ENCODE assay signal across 8 cellular contexts in the genomic region with DNA sequence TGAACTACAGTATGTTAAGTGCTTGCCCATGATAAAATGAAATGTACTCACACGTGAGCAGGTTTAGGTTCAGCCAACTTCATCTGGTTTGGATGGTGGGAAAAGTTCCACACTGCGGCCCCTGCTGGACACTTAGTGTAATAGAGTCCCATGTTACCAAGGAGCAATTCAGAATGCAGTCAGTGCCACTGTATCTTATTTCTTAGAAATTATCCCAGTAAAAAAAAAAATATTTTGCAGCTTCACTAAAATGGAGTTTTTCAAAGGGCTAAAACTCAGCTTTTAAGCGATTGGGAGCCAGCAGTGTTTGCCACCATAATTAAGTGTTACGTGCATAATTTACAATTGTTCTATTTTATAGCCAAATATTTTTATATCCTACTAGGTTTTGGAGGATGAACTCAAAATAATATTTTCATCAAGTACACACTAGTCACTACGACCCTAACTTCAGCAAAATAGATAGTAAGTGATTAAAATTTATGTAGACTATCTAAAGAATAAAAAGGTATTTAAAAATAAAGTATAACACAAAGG.
A peak's percentile ranks its signal among the peaks of the same experiment; 100 is the strongest.
DNase-seq lines count a peak whose midpoint lies in the region; ATAC-seq and TF ChIP-seq lines count a peak whose summit lies in the region.

No MANE protein-coding gene starts in this region.

- H3K36me3 ChIP-seq in Peyer's patch (no peaks in the 10 kb centered on the region), adrenal gland (replicated peaks in 1 of 2) (no peaks in the 10 kb centered on the region), right atrium auricular region (no peaks in the 10 kb centered on the region)

- WGBS in adrenal gland, 4 donors, result 24 to 30% (median 27%) methylated on average over 5 of the region's 5 CpGs

- H3K27me3 ChIP-seq in Peyer's patch (no peaks in the 10 kb centered on the region), adrenal gland (no peaks in the 10 kb centered on the region), right atrium auricular region (no peaks in the 10 kb centered on the region)

- no peaks in the 10 kb centered on the region for H3K9me3 ChIP-seq in Peyer's patch
- H3K9me3 ChIP-seq in adrenal gland (replicated peaks in 1 of 3), result no peaks in the 10 kb centered on the region
- no peaks in the 10 kb centered on the region for H3K9me3 ChIP-seq in right atrium auricular region

- TF ChIP-seq CTCF in GM20000 (IDR thresholded peaks at IDR 0.05; ENCODE audit: extremely low read depth, missing control alignments) (peak; percentile 81), Peyer's patch (IDR thresholded peaks at IDR 0.05) (peak; percentile 32 to 74 (median 63)), adrenal gland (IDR thresholded peaks at IDR 0.05) (peak; percentile 72 to 89 (median 79)), right atrium auricular region (IDR thresholded peaks at IDR 0.05) (peak; percentile 77 to 92)

- H3K4me3 ChIP-seq in Peyer's patch (no peak overlapping the region), adrenal gland (no peak overlapping the region), right atrium auricular region (no peak overlapping the region)

- in situ Hi-C loops in G401 (cut with HindIII; ENCODE audit: low sequenced_read_pairs), result no loop called here

- peak; percentile 84 for ATAC-seq in HG03469 (IDR thresholded peaks at IDR 0.05; ENCODE audit: unreplicated experiment)
- ATAC-seq in sciatic nerve, result peak; percentile 79

- intact Hi-C loops in adrenal gland (cut with DNase I) (loop anchor here in 1 of 2 donors (5.0 kb wide), 1 partner anchor 261 kb away; no protein-coding TSS in a partner anchor), sciatic nerve (cut with DNase I) (no loop called here)

- DNase-seq in G401 (ENCODE audit: low spot score) (peak; percentile 67), GM20000 (ENCODE audit: low spot score) (peak; percentile 42), Peyer's patch (peak in 2 of 3 donors; percentile 19 to 74), adrenal gland (peak; percentile 26 to 83 (median 69)), right atrium auricular region (ENCODE audit: low spot score) (peak; percentile 76), sciatic nerve (ENCODE audit: low spot score) (peak; percentile 65), mesenteric fat pad (ENCODE audit: low spot score) (no peak)

- H3K4me1 ChIP-seq in Peyer's patch, result no peaks in the 10 kb centered on the region
- H3K4me1 ChIP-seq in adrenal gland (replicated peaks in 1 of 2), result peaks cover 0 to 2% of the 10 kb centered on the region in 2 donors
- H3K4me1 ChIP-seq in right atrium auricular region, result no peaks in the 10 kb centered on the region

- H3K27ac ChIP-seq in Peyer's patch (no peak overlapping the region), adrenal gland (no peak overlapping the region), right atrium auricular region (no peak overlapping the region)

- TF ChIP-seq POLR2A in Peyer's patch (IDR thresholded peaks at IDR 0.05), result no peak
- no peak for TF ChIP-seq POLR2A in adrenal gland (IDR thresholded peaks at IDR 0.05)
